Comparison of ENCODE assay signal across 8 cellular contexts in genomic region chr13:21218351-21219043, GRCh38. TPM values are rescaled to one million over a fixed set of nuclear protein-coding genes. Genes with fewer than 3 reads are reported as not detected.
A peak's percentile ranks its signal among the peaks of the same experiment; 100 is the strongest.
DNase-seq lines count a peak whose midpoint lies in the region; ATAC-seq and TF ChIP-seq lines count a peak whose summit lies in the region.

No MANE protein-coding gene starts in this region.

- peaks cover 9% of the 10 kb centered on the region for H3K36me3 Mint-ChIP-seq in T-helper 2 cell treated with Interferon-gamma antibody and Interleukin-4, amounts not matched to agents 5 μg/mL and 100 μg/mL, for 36 hours (ENCODE audit: low read depth)

- TF ChIP-seq CTCF in GM12865 (IDR thresholded peaks at IDR 0.05; ENCODE audit: insufficient read depth, low read depth, low read length, missing control alignments) (no peak), thyroid gland (IDR thresholded peaks at IDR 0.05) (no peak)

- DNase-seq in GM12865 (ENCODE audit: low read depth) (peak; percentile 85), dedifferentiated amniotic fluid mesenchymal stem cell (ENCODE audit: extremely low spot score) (no peak), thyroid gland (no peak), NCI-H774 (lab: John Stamatoyannopoulos, UW) (no peak), NCI-H345 (lab: John Stamatoyannopoulos, UW) (no peak)
- peak; percentile 37 for DNase-seq in T-helper 2 cell treated with Interferon-gamma antibody and Interleukin-4, amounts not matched to agents 5 μg/mL and 100 μg/mL, for 36 hours (ENCODE audit: low spot score)

- ATAC-seq in GM19463 (IDR thresholded peaks at IDR 0.05; ENCODE audit: unreplicated experiment) (peak; percentile 97), HG03159 (IDR thresholded peaks at IDR 0.05; ENCODE audit: unreplicated experiment) (peak; percentile 88)

- peak overlapping the region; percentile 73 for H3K27ac Mint-ChIP-seq in T-helper 2 cell treated with Interferon-gamma antibody and Interleukin-4, amounts not matched to agents 5 μg/mL and 100 μg/mL, for 36 hours

- H3K27me3 Mint-ChIP-seq in T-helper 2 cell treated with Interferon-gamma antibody and Interleukin-4, amounts not matched to agents 5 μg/mL and 100 μg/mL, for 36 hours (ENCODE audit: low read depth) = peaks cover 40% of the 10 kb centered on the region

- H3K9me3 ChIP-seq in thyroid gland = no peaks in the 10 kb centered on the region

- peaks cover 24% of the 10 kb centered on the region for H3K9me3 Mint-ChIP-seq in T-helper 2 cell treated with Interferon-gamma antibody and Interleukin-4, amounts not matched to agents 5 μg/mL and 100 μg/mL, for 36 hours

- peaks cover 0 to 11% of the 10 kb centered on the region in 2 donors for H3K4me1 ChIP-seq in thyroid gland

- H3K4me1 Mint-ChIP-seq in T-helper 2 cell treated with Interferon-gamma antibody and Interleukin-4, amounts not matched to agents 5 μg/mL and 100 μg/mL, for 36 hours (ENCODE audit: low read depth) = peaks cover 20% of the 10 kb centered on the region

- H3K4me3 ChIP-seq in GM12865 (ENCODE audit: low read depth, low read length) (no peak overlapping the region), thyroid gland (replicated peaks in 1 of 3) (no peak overlapping the region)

- no peak overlapping the region for H3K27ac ChIP-seq in thyroid gland

- no peaks in the 10 kb centered on the region for H3K36me3 ChIP-seq in thyroid gland

- peak overlapping the region; percentile 62 for H3K4me3 Mint-ChIP-seq in T-helper 2 cell treated with Interferon-gamma antibody and Interleukin-4, amounts not matched to agents 5 μg/mL and 100 μg/mL, for 36 hours

- 54 to 56% methylated on average over 7 of the region's 7 CpGs for WGBS in thyroid gland, 2 donors

- intact Hi-C loops in thyroid gland (cut with DNase I) = no loop called here

- no peak for TF ChIP-seq POLR2A in thyroid gland (IDR thresholded peaks at IDR 0.05)

- no peaks in the 10 kb centered on the region for H3K27me3 ChIP-seq in thyroid gland

RNA-seq across cellular contexts. Expression of gene MRPL57, which starts 42.0 kb away (rescaled TPM):
- 10 to 100 TPM; 23.5 to 65.8 (median 33.2) TPM for total RNA-seq in thyroid gland

RNA-seq across cellular contexts. Expression of gene SKA3, which starts 42.1 kb away (rescaled TPM):
- 1 to 10 TPM in 2 of 4 donors, not detected in 2; 1.3 to 1.4 TPM for total RNA-seq in thyroid gland

Comparison
In these comparisons a context has a peak if more than half of its experiments do, and no peak if none do; other contexts are left out.
1. DNase-seq: peak in GM12865 (single experiment) and T-helper 2 cell treated with Interferon-gamma antibody and Interleukin-4, amounts not matched to agents 5 μg/mL and 100 μg/mL, for 36 hours (single experiment); none in dedifferentiated amniotic fluid mesenchymal stem cell (single experiment), thyroid gland (0 of 2), NCI-H774 (single experiment) and NCI-H345 (single experiment).